1 cellular context compared by ENCODE assay signal in genomic region chr3:27591321-27591711, GRCh38.
TF ChIP-seq lines count a peak whose summit lies in the region.

No MANE protein-coding gene starts in this region.

TF ChIP-seq in SK-N-SH treated with all-trans-retinoic acid at 6 μM for 48 hours, 23 proteins besides CTCF, POLR2A, EP300 and RAD21 (continued from another document):
- TF ChIP-seq POU6F1 (CRISPR knock-in tag; IDR thresholded peaks at IDR 0.05; ENCODE audit: borderline replicate concordance, low read depth): no peak
- no peak for TF ChIP-seq PPARA (CRISPR knock-in tag; IDR thresholded peaks at IDR 0.05; ENCODE audit: borderline replicate concordance)
